In genomic region chr7:45130910-45131309, GRCh38 we compare ENCODE assay signal across 25 cellular contexts. TPM values are rescaled to one million over a fixed set of nuclear protein-coding genes. Genes with fewer than 3 reads are reported as not detected.
"Had no signal": no experiment of that assay in that cellular context is flagged by ENCODE, and none has a peak within 500 bp of the region (broad histone marks: within the 10 kb centered on the region; RNA-seq: fewer than 3 reads in every experiment).

No MANE protein-coding gene starts in this region.

- H3K4me3 ChIP-seq: gastrocnemius medialis, heart left ventricle, hepatocyte, mucosa of descending colon, psoas muscle, sigmoid colon, thoracic aorta, tibial nerve, upper lobe of left lung had no signal

- H3K27me3 ChIP-seq: gastrocnemius medialis, heart left ventricle, hepatocyte, sigmoid colon, tibial nerve, upper lobe of left lung had no signal

- H3K9me3 ChIP-seq: gastrocnemius medialis, heart left ventricle, mucosa of descending colon, psoas muscle, sigmoid colon, thoracic aorta, tibial nerve, upper lobe of left lung had no signal

- DNase-seq: effector CD8-positive, alpha-beta T cell; endodermal cell; foreskin fibroblast; gastrocnemius medialis; heart left ventricle; kidney; mesenchymal stem cell; mucosa of descending colon; naive B cell; nucleus accumbens; psoas muscle; right cardiac atrium; sigmoid colon; stimulated activated CD4-positive, alpha-beta T cell treated with anti-CD3 and anti-CD28 coated beads, Interleukin-2, amount 100 ng/mL, for 48 hours; stimulated activated naive B cell treated with anti-CD40 and anti-IgM and Interleukin-4, amounts not matched to agents 10 μg/mL and 1 μg/mL and 100 μg/mL, for 72 hours; upper lobe of left lung had no signal

- H3K4me1 ChIP-seq: gastrocnemius medialis, psoas muscle, sigmoid colon, upper lobe of left lung had no signal

- H3K27ac ChIP-seq: epithelial cell of prostate, gastrocnemius medialis, heart left ventricle, hepatocyte, psoas muscle, sigmoid colon, thoracic aorta, tibial nerve, upper lobe of left lung had no signal

- H3K36me3 ChIP-seq: gastrocnemius medialis, heart left ventricle, sigmoid colon, thoracic aorta, tibial nerve, upper lobe of left lung had no signal

RNA-seq across cellular contexts. Expression of gene RAMP3, which starts 26.7 kb away (rescaled TPM):
- total RNA-seq: endodermal cell; glomerular endothelial cell; hepatocyte; mesothelial cell of epicardium; natural killer cell treated with Interleukin-12 subunit alpha and Interleukin-12 subunit beta and Interleukin-15 and Interleukin-18, amount 100 ng/mL, for 72 hours; neural crest cell; osteocyte had no signal
